In genomic region chr4:90580271-90580825, GRCh38 we compare ENCODE assay signal across 1 cellular context.
TF ChIP-seq lines count a peak whose summit lies in the region.

No MANE protein-coding gene starts in this region.

TF ChIP-seq in HepG2, 621 proteins besides CTCF, POLR2A, EP300 and RAD21 (continued from another document):
- TF ChIP-seq NFRKB (IDR thresholded peaks at IDR 0.05) (no peak), ZNF660 (CRISPR knock-in tag; IDR thresholded peaks at IDR 0.05; ENCODE audit: borderline replicate concordance, low read depth) (no peak), DMAP1 (CRISPR knock-in tag; IDR thresholded peaks at IDR 0.05) (no peak), NCOA5 (CRISPR knock-in tag; IDR thresholded peaks at IDR 0.05) (no peak)
